Comparison of ENCODE assay signal across 11 cellular contexts in genomic region chr2:37652199-37652640, GRCh38. TPM values are rescaled to one million over a fixed set of nuclear protein-coding genes. Genes with fewer than 3 reads are reported as not detected.
DNase-seq lines count a peak whose midpoint lies in the region; ATAC-seq and TF ChIP-seq lines count a peak whose summit lies in the region.
"Had no signal": no experiment of that assay in that cellular context is flagged by ENCODE, and none has a peak within 500 bp of the region (broad histone marks: within the 10 kb centered on the region; RNA-seq: fewer than 3 reads in every experiment).

No MANE protein-coding gene starts in this region.

- peak overlapping the region; percentile 93 for H3K27ac ChIP-seq in skeletal muscle tissue (ENCODE audit: low read depth, low read length)

- no peak overlapping the region for H3K9ac ChIP-seq in skeletal muscle tissue (ENCODE audit: low read depth in 1 of 3, low read length in 3 of 3)

- ATAC-seq in esophagus mucosa = peak; percentile 83
- ATAC-seq in GM21381 (IDR thresholded peaks at IDR 0.05; ENCODE audit: unreplicated experiment) = no peak
- ATAC-seq in GM21390 (IDR thresholded peaks at IDR 0.05; ENCODE audit: unreplicated experiment) = no peak

- DNase-seq in GM12865 (ENCODE audit: low read depth) = peak; percentile 79
- DNase-seq in RKO (ENCODE audit: low spot score) = peak; percentile 81
- DNase-seq in NOMO-1 (lab: John Stamatoyannopoulos, UW; ENCODE audit: unreplicated experiment in 2 of 2) = no peak
- DNase-seq in ecto neural progenitor cell (ENCODE audit: low spot score) = no peak
- DNase-seq: NCI-H2227 treated with DMSO at 0.1 percent for 48 hours, small intestine had no signal

- peaks cover 76 to 92% (median 83%) of the 10 kb centered on the region in 3 donors for H3K4me1 ChIP-seq in skeletal muscle tissue (ENCODE audit: control insufficient read depth in 3 of 3, insufficient read depth in 3 of 3, low read length in 3 of 3)

- H3K9me3 ChIP-seq in skeletal muscle tissue (ENCODE audit: control insufficient read depth in 3 of 3, low read length in 3 of 3) = no peaks in the 10 kb centered on the region
- H3K9me3 ChIP-seq: adrenal gland had no signal

- no peaks in the 10 kb centered on the region for H3K27me3 ChIP-seq in skeletal muscle tissue (ENCODE audit: control insufficient read depth in 3 of 3, insufficient read depth in 3 of 3, low read length in 3 of 3)
- H3K27me3 ChIP-seq: adrenal gland had no signal

- no peaks in the 10 kb centered on the region for H3K36me3 ChIP-seq in skeletal muscle tissue (ENCODE audit: control insufficient read depth in 3 of 3, insufficient read depth in 3 of 3, low read length in 3 of 3)
- H3K36me3 ChIP-seq: adrenal gland had no signal

- no peak for TF ChIP-seq CTCF in GM12865 (IDR thresholded peaks at IDR 0.05; ENCODE audit: insufficient read depth, low read depth, low read length, missing control alignments)

- H3K4me3 ChIP-seq in GM12865 (ENCODE audit: low read depth, low read length) = peak overlapping the region; percentile 3
- no peak overlapping the region for H3K4me3 ChIP-seq in skeletal muscle tissue (ENCODE audit: low read length in 3 of 3)

RNA-seq across cellular contexts. Expression of gene CDC42EP3, which starts 19.2 kb away (rescaled TPM):
- total RNA-seq in esophagus mucosa (5.9 TPM), skeletal muscle tissue (3.7 TPM)

Comparison
In these comparisons a context has a peak if more than half of its experiments do, and no peak if none do; other contexts are left out.
1. DNase-seq: peak in GM12865 (single experiment) and RKO (single experiment); none in NOMO-1 (0 of 2) and ecto neural progenitor cell (single experiment).